8 cellular contexts compared by ENCODE assay signal in genomic region chr19:17109962-17110598, GRCh38. TPM values are rescaled to one million over a fixed set of nuclear protein-coding genes. Genes with fewer than 3 reads are reported as not detected.
DNase-seq lines count a peak whose midpoint lies in the region; ATAC-seq and TF ChIP-seq lines count a peak whose summit lies in the region.

No MANE protein-coding gene starts in this region.

- no peak overlapping the region for H3K4me3 Mint-ChIP-seq in MCF 10A (ENCODE audit: unreplicated experiment)
- peak overlapping the region; percentile 41 to 62 (median 50) for H3K4me3 Mint-ChIP-seq in immature natural killer cell

- DNase-seq in MCF 10A (ENCODE audit: unreplicated experiment) (no peak), mammary epithelial cell (no peak), SKM-1 (lab: John Stamatoyannopoulos, UW; ENCODE audit: unreplicated experiment) (peak; percentile 84), immature natural killer cell (peak; percentile 26 to 45 (median 44)), uterus (no peak), MG63 (no peak), cerebellar cortex (ENCODE audit: low spot score) (no peak)

- H3K4me3 ChIP-seq in mammary epithelial cell (replicated peaks in 1 of 3; ENCODE audit: insufficient read depth in 1 of 3, low read depth in 2 of 3, low read length in 3 of 3) (no peak overlapping the region), uterus (no peak overlapping the region), MG63 (no peak overlapping the region)

- CTCF ChIA-PET in MCF 10A (lab: Yijun Ruan, JAX) (no interaction called here), mammary epithelial cell (lab: Charles Lee; ENCODE audit: low non-redundant PET) (no interaction called here)

- BruUV-seq in MCF 10A (replicated peaks; lab: Mats Ljungman, UMichigan) (no TSS peak), mammary epithelial cell (replicated peaks; lab: Mats Ljungman, UMichigan) (no TSS peak)

- H3K36me3 Mint-ChIP-seq in MCF 10A (ENCODE audit: insufficient read depth, unreplicated experiment) (peaks cover 13% of the 10 kb centered on the region), immature natural killer cell (peaks cover 3 to 14% (median 4%) of the 10 kb centered on the region in 3 donors)

- H3K79me2 ChIP-seq in mammary epithelial cell (ENCODE audit: insufficient read depth, low read length): peaks cover 76% of the 10 kb centered on the region

- TF ChIP-seq POLR2A in uterus (IDR thresholded peaks at IDR 0.05): no peak

- in situ Hi-C loops in mammary epithelial cell (cut with MboI; ENCODE audit: low sequenced_read_pairs in 2 of 2): no loop called here

- H3K27ac Mint-ChIP-seq in MCF 10A (ENCODE audit: low read depth, unreplicated experiment): peak overlapping the region; percentile 27
- H3K27ac Mint-ChIP-seq in immature natural killer cell: peak overlapping the region; percentile 66 to 84 (median 81)

- H3K4me2 ChIP-seq in mammary epithelial cell (ENCODE audit: insufficient read depth, low read depth, low read length): no peak overlapping the region

- no peak overlapping the region for H2AFZ ChIP-seq in mammary epithelial cell (ENCODE audit: low read depth, low read length)

- H3K9me3 ChIP-seq in mammary epithelial cell (replicated peaks; ENCODE audit: insufficient read depth, low read length) (no peaks in the 10 kb centered on the region), uterus (no peaks in the 10 kb centered on the region), MG63 (no peaks in the 10 kb centered on the region)

- peaks cover 30% of the 10 kb centered on the region for H3K4me1 Mint-ChIP-seq in MCF 10A (ENCODE audit: insufficient read depth, unreplicated experiment)
- peaks cover 68 to 82% of the 10 kb centered on the region in 2 donors for H3K4me1 Mint-ChIP-seq in immature natural killer cell

- H3K36me3 ChIP-seq in mammary epithelial cell (ENCODE audit: insufficient read depth, low read length) (no peaks in the 10 kb centered on the region), uterus (no peaks in the 10 kb centered on the region), MG63 (peaks cover 53% of the 10 kb centered on the region)

- H4K20me1 ChIP-seq in mammary epithelial cell (ENCODE audit: insufficient read depth, low read length): no peaks in the 10 kb centered on the region

- H3K27me3 Mint-ChIP-seq in MCF 10A (ENCODE audit: insufficient read depth, unreplicated experiment): no peaks in the 10 kb centered on the region
- peaks cover 2 to 8% (median 3%) of the 10 kb centered on the region in 3 donors for H3K27me3 Mint-ChIP-seq in immature natural killer cell (ENCODE audit: low read depth in 3 of 3)

- ATAC-seq in HG03039 (IDR thresholded peaks at IDR 0.05; ENCODE audit: unreplicated experiment): no peak

- H3K4me1 ChIP-seq in mammary epithelial cell (ENCODE audit: insufficient read depth, low read length): peaks cover 40% of the 10 kb centered on the region
- H3K4me1 ChIP-seq in uterus: peaks cover 10 to 11% of the 10 kb centered on the region in 2 donors

- H3K27ac ChIP-seq in mammary epithelial cell (ENCODE audit: insufficient read depth, low read depth, low read length) (no peak overlapping the region), uterus (peak overlapping the region; percentile 92 to 93)

- H3K27me3 ChIP-seq in mammary epithelial cell (ENCODE audit: insufficient read depth, low read length) (no peaks in the 10 kb centered on the region), uterus (no peaks in the 10 kb centered on the region), MG63 (no peaks in the 10 kb centered on the region)

- POLR2A ChIA-PET in MCF 10A (lab: Yijun Ruan, JAX): interaction anchor here (0.6 to 1.1 kb wide), 2 partner anchors 36 to 703 kb away, joined by 3 read pairs; no protein-coding TSS in a partner anchor

- intact Hi-C loops in MCF 10A (cut with micrococcal nuclease): no loop called here
- intact Hi-C loops in mammary epithelial cell (cut with micrococcal nuclease): no loop called here
- intact Hi-C loops in uterus (cut with DNase I; ENCODE audit: low total_unique reads): no loop called here

- 95% methylated on average over 17 of the region's 26 CpGs for WGBS in mammary epithelial cell (ENCODE audit: low coverage, missing lambda C conversion rate)

- no peak for TF ChIP-seq CTCF in MCF 10A (IDR thresholded peaks at IDR 0.05; ENCODE audit: unreplicated experiment)
- TF ChIP-seq CTCF in mammary epithelial cell (conservative IDR thresholded peaks at IDR 0.05 in 1 of 2, IDR thresholded peaks at IDR 0.05 in 1 of 2; ENCODE audit: extremely low read depth in 1 of 2, insufficient read depth in 1 of 2, low read depth in 1 of 2, low read length in 2 of 2): no peak
- no peak for TF ChIP-seq CTCF in uterus (IDR thresholded peaks at IDR 0.05)

- H3K9ac ChIP-seq in mammary epithelial cell (ENCODE audit: insufficient read depth, low read length): no peak overlapping the region

- dilution Hi-C loops in mammary epithelial cell (cut with HindIII; ENCODE audit: low sequenced_read_pairs): loop anchor here (5.0 to 10.0 kb wide), 2 partner anchors 72 to 195 kb away; partner anchors contain the start of genes ABHD8, DDA1 and MRPL34

- H3K9me3 Mint-ChIP-seq in MCF 10A (ENCODE audit: unreplicated experiment) (no peaks in the 10 kb centered on the region), immature natural killer cell (no peaks in the 10 kb centered on the region)

RNA-seq across cellular contexts. Expression of gene MYO9B, which starts 34.5 kb away (rescaled TPM):
- 43.5 and 49.5 TPM in 2 replicates for total RNA-seq in MCF 10A (2022)
- total RNA-seq in mammary epithelial cell: 10 to 100 TPM; 61.2 to 64.5 TPM
- polyA plus RNA-seq in mammary epithelial cell: 37.8 TPM
- 61.1 TPM for polyA minus RNA-seq in mammary epithelial cell
- 10 to 100 TPM in 1 of 3 donors, 1 to 10 TPM in 2; 5.9 to 33.8 (median 6.0) TPM for polyA plus RNA-seq in immature natural killer cell
- total RNA-seq in uterus: 100 to 1,000 TPM in 1 of 4 donors, 10 to 100 TPM in 3; 17.6 to 117 (median 54.1) TPM
- 18.4 and 20.4 TPM in 2 replicates for total RNA-seq in MG63 (2014; rRNA removed; shearing (Covaris generic); ENCODE audit: low replicate concordance)

RNA-seq across cellular contexts. Expression of gene HAUS8, which starts 34.8 kb away (rescaled TPM):
- 6.6 and 8.4 TPM in 2 replicates for total RNA-seq in MCF 10A (2022)
- 10 to 100 TPM in 1 of 2 donors, 1 to 10 TPM in 1; 1.2 to 12.5 TPM for total RNA-seq in mammary epithelial cell
- 15.6 TPM for polyA plus RNA-seq in mammary epithelial cell
- polyA minus RNA-seq in mammary epithelial cell: 2.8 TPM
- 1 to 10 TPM; 1.0 to 9.8 (median 4.9) TPM for polyA plus RNA-seq in immature natural killer cell
- total RNA-seq in uterus: 10 to 100 TPM in 2 of 4 donors, 1 to 10 TPM in 2; 2.6 to 11.5 (median 6.9) TPM
- total RNA-seq in MG63 (2014; rRNA removed; shearing (Covaris generic); ENCODE audit: low replicate concordance): 8.6 and 9.8 TPM in 2 replicates

Comparison
In these comparisons a context has a peak if more than half of its experiments do, and no peak if none do; other contexts are left out.
1. DNase-seq: peak in SKM-1 (single experiment) and immature natural killer cell (3 of 3); none in MCF 10A (single experiment), mammary epithelial cell (single experiment), uterus (0 of 2), MG63 (single experiment) and cerebellar cortex (single experiment).